ENCODE assay signal across 8 cellular contexts in the genomic region with DNA sequence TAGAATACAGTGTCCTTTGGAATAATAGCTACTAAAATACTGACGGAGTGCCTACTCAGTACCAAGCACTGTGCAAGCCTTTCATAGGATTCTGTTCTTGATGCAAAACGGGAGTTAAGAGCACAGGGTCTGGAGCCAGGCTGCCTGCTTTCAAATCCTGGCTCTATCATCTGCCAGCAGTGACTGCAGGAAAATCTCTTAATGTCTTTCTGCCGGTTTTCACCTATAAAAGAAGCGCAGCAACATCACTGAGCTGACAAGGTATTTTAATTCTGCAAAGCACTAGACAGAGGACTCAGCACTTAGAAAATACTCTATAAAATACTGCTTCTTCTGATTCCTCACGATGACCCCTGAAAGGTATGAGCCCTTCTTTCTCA. TPM values are rescaled to one million over a fixed set of nuclear protein-coding genes. Genes with fewer than 3 reads are reported as not detected.
A peak's percentile ranks its signal among the peaks of the same experiment; 100 is the strongest.
DNase-seq lines count a peak whose midpoint lies in the region; ATAC-seq and TF ChIP-seq lines count a peak whose summit lies in the region.

No MANE protein-coding gene starts in this region.

- H4K20me1 ChIP-seq in OCI-LY7 (ENCODE audit: insufficient read depth, low read length): peaks cover 17% of the 10 kb centered on the region; the same call in 1 of the 2 replicates

- peaks cover 42% of the 10 kb centered on the region for H3K36me3 ChIP-seq in OCI-LY7 (ENCODE audit: insufficient read depth, low read length)

- no TSS peak for BruUV-seq in OCI-LY7 (replicated peaks; lab: Mats Ljungman, UMichigan)

- peak; percentile 3 for ATAC-seq in GM19395 (IDR thresholded peaks at IDR 0.05; ENCODE audit: unreplicated experiment)
- no peak for ATAC-seq in HG03139 (IDR thresholded peaks at IDR 0.05; ENCODE audit: unreplicated experiment)
- ATAC-seq in HG03432 (IDR thresholded peaks at IDR 0.05; ENCODE audit: unreplicated experiment): no peak

- peak overlapping the region; percentile 91; the same call in 1 of the 2 replicates for H2AFZ ChIP-seq in OCI-LY7 (ENCODE audit: low read length)

- H3K4me2 ChIP-seq in OCI-LY7 (ENCODE audit: low read length): peak overlapping the region; percentile 87

- peaks cover 29% of the 10 kb centered on the region for H3K4me1 ChIP-seq in OCI-LY7 (ENCODE audit: insufficient read depth, low read length, poor library complexity, severe bottlenecking)

- H3K27ac ChIP-seq in OCI-LY7 (ENCODE audit: low read depth, low read length, poor library complexity, severe bottlenecking): peak overlapping the region; percentile 39

- H3K4me3 ChIP-seq in OCI-LY7 (ENCODE audit: low read depth, low read length, poor library complexity, severe bottlenecking) (peak overlapping the region; percentile 89), retinal pigment epithelial cell (ENCODE audit: low read length) (peak overlapping the region; percentile 77)

- intact Hi-C loops in OCI-LY7 (cut with micrococcal nuclease; ENCODE audit: unreplicated experiment): no loop called here
- intact Hi-C loops in posterior cingulate gyrus (cut with DNase I): no loop called here

- POLR2A ChIA-PET in OCI-LY7 (lab: Charles Lee): interaction anchor here (0.6 to 2.0 kb wide), 10 partner anchors 8 to 368 kb away, joined by 3 to 7 read pairs (median 3); no protein-coding TSS in a partner anchor

- DNase-seq in OCI-LY7 (ENCODE audit: low spot score) (peak; percentile 29), erythroblast (lab: John Stamatoyannopoulos, UW) (peak; percentile 37 to 45), retinal pigment epithelial cell (ENCODE audit: low read depth) (no peak), NCI-H2196 (lab: John Stamatoyannopoulos, UW; ENCODE audit: unreplicated experiment) (no peak), posterior cingulate gyrus (no peak)

- H3K9me3 ChIP-seq in OCI-LY7 (ENCODE audit: low read length): no peaks in the 10 kb centered on the region

- TF ChIP-seq CTCF in OCI-LY7 (conservative IDR thresholded peaks at IDR 0.05; ENCODE audit: low read length): no peak
- no peak for TF ChIP-seq CTCF in retinal pigment epithelial cell (conservative IDR thresholded peaks at IDR 0.05; ENCODE audit: low read depth, low read length)

- peaks cover 32% of the 10 kb centered on the region for H3K79me2 ChIP-seq in OCI-LY7 (ENCODE audit: insufficient read depth, low read depth, low read length)

- no peaks in the 10 kb centered on the region for H3K9me2 ChIP-seq in OCI-LY7 (ENCODE audit: insufficient read depth, low read length)

- no peak for TF ChIP-seq POLR2A in erythroblast (IDR thresholded peaks at IDR 0.05; ENCODE audit: low read length)

- CTCF ChIA-PET in OCI-LY7 (lab: Charles Lee; ENCODE audit: unreplicated experiment): interaction anchor here (0.8 kb wide), 2 partner anchors 25 to 42 kb away, joined by 3 to 4 read pairs; no protein-coding TSS in a partner anchor

RNA-seq across cellular contexts. Expression of gene FIGNL1, which starts 0.7 kb away (rescaled TPM):
- 43.8 and 55.6 TPM in 2 replicates for total RNA-seq in OCI-LY7 (2014; rRNA removed; shearing (Covaris generic))
- 41.5 and 48.0 TPM in 2 replicates for total RNA-seq in OCI-LY7 (2022)

Comparison
In these comparisons a context has a peak if more than half of its experiments do, and no peak if none do; other contexts are left out.
1. DNase-seq: peak in OCI-LY7 (single experiment) and erythroblast (2 of 2); none in retinal pigment epithelial cell (single experiment), NCI-H2196 (single experiment) and posterior cingulate gyrus (0 of 10).